ENCODE assay signal across 8 cellular contexts in the genomic region with DNA sequence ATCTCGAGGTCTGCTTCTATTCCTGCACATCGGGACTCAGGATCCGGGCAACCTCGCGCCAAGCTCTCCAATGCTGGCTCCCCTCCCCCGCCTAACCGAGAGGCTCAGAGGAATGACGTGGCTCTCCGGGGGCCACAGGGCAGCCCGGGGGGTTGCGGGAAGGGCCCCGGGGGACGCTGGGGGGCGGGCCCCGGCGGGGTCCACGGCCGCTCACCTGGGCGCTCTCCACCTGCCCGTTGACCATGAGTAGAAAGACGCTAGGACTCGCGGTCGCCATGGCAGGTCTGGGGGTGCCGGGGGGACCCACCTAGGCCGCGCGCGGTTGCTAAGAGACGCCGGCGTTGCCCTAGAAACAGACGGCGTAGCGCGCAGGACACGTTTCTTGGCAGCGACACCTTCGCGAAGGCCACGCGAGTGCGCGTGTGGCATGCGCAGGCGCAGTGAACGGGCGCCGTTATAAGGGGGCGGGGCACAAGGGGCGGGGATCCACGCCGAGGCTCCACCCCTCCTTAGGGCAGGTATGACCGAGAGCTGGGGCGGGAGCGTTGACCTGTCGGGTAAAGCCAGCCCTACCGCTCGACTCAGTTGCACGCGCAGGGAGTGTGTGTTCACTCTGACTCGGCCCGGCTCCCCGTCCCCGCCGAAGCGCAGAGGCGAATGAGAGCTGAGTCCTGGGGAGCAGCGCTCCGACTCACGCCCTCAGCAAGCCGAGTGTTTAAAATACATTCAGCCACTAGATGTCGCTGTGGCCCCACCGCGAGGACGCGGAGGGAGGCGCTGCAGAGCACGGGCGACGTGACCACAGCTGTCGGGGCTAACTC. TPM values are rescaled to one million over a fixed set of nuclear protein-coding genes. Genes with fewer than 3 reads are reported as not detected.
DNase-seq lines count a peak whose midpoint lies in the region; TF ChIP-seq lines count a peak whose summit lies in the region.

A gene with protein sequence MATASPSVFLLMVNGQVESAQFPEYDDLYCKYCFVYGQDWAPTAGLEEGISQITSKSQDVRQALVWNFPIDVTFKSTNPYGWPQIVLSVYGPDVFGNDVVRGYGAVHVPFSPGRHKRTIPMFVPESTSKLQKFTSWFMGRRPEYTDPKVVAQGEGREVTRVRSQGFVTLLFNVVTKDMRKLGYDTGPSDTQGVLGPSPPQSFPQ (minus strand): TSS at position 431 of the 821 bp plus-strand sequence. CDS start 154 bp downstream, at position 277.

- peak within 1 kb of the TSS; percentile 98 for H3K4me2 ChIP-seq in MM.1S (ENCODE audit: low read depth, low read length)

- no peaks in the 10 kb centered on the region for H3K79me2 ChIP-seq in MM.1S (ENCODE audit: low read length)

- no peaks in the 10 kb centered on the region; the same call in 1 of the 2 replicates for H3K9me3 ChIP-seq in HAP-1
- H3K9me3 ChIP-seq in MM.1S (replicated peaks; ENCODE audit: insufficient read depth, low read length) = no peaks in the 10 kb centered on the region

- H3F3A ChIP-seq in MM.1S (ENCODE audit: insufficient read depth, low read length) = no peaks in the 10 kb centered on the region

- H2AFZ ChIP-seq in MM.1S (ENCODE audit: low read length) = peak within 1 kb of the TSS; percentile 100

- in situ Hi-C loops in HAP-1 (cut with MboI; ENCODE audit: low sequenced_read_pairs) (loop anchor here (5.0 kb wide), 3 partner anchors 85 to 400 kb away; no protein-coding TSS in a partner anchor), SK-MEL-5 (cut with HindIII; ENCODE audit: low pct_unique_long_range_greater_than_20kb, low sequenced_read_pairs) (no loop called here)

- H3K27me3 ChIP-seq in HAP-1 (ENCODE audit: low read depth) = no peaks in the 10 kb centered on the region
- H3K27me3 ChIP-seq in MM.1S (replicated peaks; ENCODE audit: insufficient read depth, low read length) = no peaks in the 10 kb centered on the region; the same call in 1 of the 2 replicates

- H3K9ac ChIP-seq in MM.1S (ENCODE audit: low read length) = peak within 1 kb of the TSS; percentile 89

- DNase-seq in GDM1 (lab: John Stamatoyannopoulos, UW) (peak; percentile 77), HAP-1 (ENCODE audit: low spot score in 2 of 2) (peak; percentile 72 to 91), MM.1S (peak; percentile 92), SK-MEL-5 (ENCODE audit: low read depth, low spot score) (peak; percentile 89), globus pallidus (ENCODE audit: low spot score) (peak; percentile 91), occipital lobe (lab: John Stamatoyannopoulos, UW) (peak; percentile 95)
- peak; percentile 89 for DNase-seq in activated naive CD4-positive, alpha-beta T cell treated with anti-CD3 and anti-CD28 coated beads, Interleukin-2, amount 50 U/mL, for 16 hours

- H3K27ac ChIP-seq in MM.1S (ENCODE audit: low read length) (peak within 1 kb of the TSS; percentile 39; the same call in 1 of the 2 replicates), temporal lobe (ENCODE audit: low read depth, low read length) (peak within 1 kb of the TSS; percentile 78)

- H3K9me2 ChIP-seq in MM.1S (replicated peaks; ENCODE audit: insufficient read depth, low read length) = no peaks in the 10 kb centered on the region

- peak within 1 kb of the TSS; percentile 82 for H3K4me3 ChIP-seq in HAP-1
- peak within 1 kb of the TSS; percentile 97 for H3K4me3 ChIP-seq in MM.1S (ENCODE audit: low read length)

- peak; percentile 97 for TF ChIP-seq CTCF in MM.1S (IDR thresholded peaks at IDR 0.05; ENCODE audit: low read length)

- H3K36me3 ChIP-seq in HAP-1 (replicated peaks) = peaks cover under 1% of the 10 kb centered on the region; the same call in 1 of the 2 replicates
- no peaks in the 10 kb centered on the region for H3K36me3 ChIP-seq in MM.1S (replicated peaks; ENCODE audit: insufficient read depth, low read length)

- H3K4me1 ChIP-seq in HAP-1 (peaks cover 12% of the 10 kb centered on the region), MM.1S (ENCODE audit: low read length) (peaks cover 8% of the 10 kb centered on the region)

- H4K20me1 ChIP-seq in MM.1S (ENCODE audit: insufficient read depth, low read length) = no peaks in the 10 kb centered on the region

RNA-seq across cellular contexts. Expression of the gene that starts here (rescaled TPM):
- 14.8 and 19.0 TPM in 2 replicates for total RNA-seq in SK-MEL-5 (2014; rRNA removed; shearing (Covaris generic))
- polyA plus RNA-seq in SK-MEL-5 (2015; cell fraction: cytosol; rRNA removed) = 27.5 and 27.8 TPM in 2 replicates
- 37.6 and 40.4 TPM in 2 replicates for polyA plus RNA-seq in SK-MEL-5 (2015; cell fraction: nucleus; rRNA removed)
- 13.6 TPM for total RNA-seq in occipital lobe
- 7.9 TPM for total RNA-seq in temporal lobe

Comparison
In these comparisons a context has a peak if more than half of its experiments do, and no peak if none do; other contexts are left out.
1. Peak in every context shown above with its lines: DNase-seq, H3K4me3 ChIP-seq and H3K27ac ChIP-seq.